In genomic region chr5:123422433-123423277, GRCh38 we compare ENCODE assay signal across 8 cellular contexts. TPM values are rescaled to one million over a fixed set of nuclear protein-coding genes. Genes with fewer than 3 reads are reported as not detected.
DNase-seq lines count a peak whose midpoint lies in the region; ATAC-seq and TF ChIP-seq lines count a peak whose summit lies in the region.

No MANE protein-coding gene starts in this region.

- peaks cover 1 to 5% of the 10 kb centered on the region in 2 donors for H3K4me1 ChIP-seq in aorta (ENCODE audit: control insufficient read depth in 1 of 2, insufficient read depth in 2 of 2, low read length in 2 of 2)

- peak overlapping the region; percentile 46 to 89 for H3K27ac ChIP-seq in aorta (ENCODE audit: low read depth in 1 of 2, low read length in 2 of 2)

- intact Hi-C loops in aorta (cut with DNase I): loop anchor here (1.0 to 10.0 kb wide), 4 partner anchors 62 to 190 kb away; partner anchors contain the start of gene CSNK1G3 (in 2 of the 2)

- no peaks in the 10 kb centered on the region for H3K9me3 ChIP-seq in aorta (ENCODE audit: control insufficient read depth, low read length)

- H3K4me3 ChIP-seq in epithelial cell of proximal tubule (ENCODE audit: low read depth, low read length) (peak overlapping the region; percentile 81), aorta (ENCODE audit: low read length in 2 of 2) (peak overlapping the region; percentile 82 to 97)

- DNase-seq in DMS53 (lab: John Stamatoyannopoulos, UW): peak; percentile 61
- peak; percentile 47 for DNase-seq in SK-N-DZ (ENCODE audit: low spot score)
- DNase-seq in epithelial cell of proximal tubule (ENCODE audit: low read depth): no peak
- peak; percentile 46 for DNase-seq in midbrain (lab: John Stamatoyannopoulos, UW)
- no peak for DNase-seq in aorta
- DNase-seq in 8988T: no peak

- no peaks in the 10 kb centered on the region for H3K36me3 ChIP-seq in aorta (ENCODE audit: control insufficient read depth in 1 of 2, insufficient read depth in 2 of 2, low read length in 1 of 2)

- no peaks in the 10 kb centered on the region for H3K27me3 ChIP-seq in aorta (ENCODE audit: control insufficient read depth in 1 of 2, insufficient read depth in 2 of 2, low read length in 1 of 2)

- ATAC-seq in GM19395 (IDR thresholded peaks at IDR 0.05; ENCODE audit: unreplicated experiment) (peak; percentile 28), HG03378 (IDR thresholded peaks at IDR 0.05; ENCODE audit: unreplicated experiment) (peak; percentile 3), aorta (ENCODE audit: low FRiP score) (peak; percentile 52)

- WGBS in aorta, 2 donors: 0 to 1% methylated on average over 35 to 45 of the region's 45 CpGs

- TF ChIP-seq CTCF in epithelial cell of proximal tubule (conservative IDR thresholded peaks at IDR 0.05; ENCODE audit: low read depth, low read length): no peak

RNA-seq across cellular contexts. Expression of gene CEP120, which starts 0.5 kb away (rescaled TPM):
- polyA plus RNA-seq in SK-N-DZ (2014; cell fraction: cytosol; rRNA removed): 20.3 and 21.7 TPM in 2 replicates
- polyA plus RNA-seq in SK-N-DZ (2014; cell fraction: nucleus; rRNA removed): 24.7 and 26.4 TPM in 2 replicates
- total RNA-seq in epithelial cell of proximal tubule (13.7 and 14.4 TPM in 2 replicates), aorta (10 to 100 TPM; 19.4 to 24.2 TPM)
- polyA plus RNA-seq in aorta: 10 to 100 TPM in 1 of 2 donors, 1 to 10 TPM in 1; 7.1 to 10.5 TPM

Comparison
In these comparisons a context has a peak if more than half of its experiments do, and no peak if none do; other contexts are left out.
1. DNase-seq: peak in DMS53 (single experiment), SK-N-DZ (single experiment) and midbrain (single experiment); none in epithelial cell of proximal tubule (single experiment), aorta (0 of 2) and 8988T (single experiment).
2. Peak in every context shown above with its lines, with median percentiles within 50 percentile points of each other: ATAC-seq.